In genomic region chr7:100882201-100882600, GRCh38 we compare ENCODE assay signal across 24 cellular contexts. TPM values are rescaled to one million over a fixed set of nuclear protein-coding genes. Genes with fewer than 3 reads are reported as not detected.
A peak's percentile ranks its signal among the peaks of the same experiment; 100 is the strongest.
DNase-seq lines count a peak whose midpoint lies in the region; TF ChIP-seq lines count a peak whose summit lies in the region.
"Had no signal": no experiment of that assay in that cellular context is flagged by ENCODE, and none has a peak within 500 bp of the region (broad histone marks: within the 10 kb centered on the region; RNA-seq: fewer than 3 reads in every experiment).

No MANE protein-coding gene starts in this region.

- no peaks in the 10 kb centered on the region for H3K27me3 Mint-ChIP-seq in activated naive CD4-positive, alpha-beta T cell treated with anti-CD3 and anti-CD28 coated beads for 36 hours (ENCODE audit: low read depth)
- no peaks in the 10 kb centered on the region for H3K27me3 Mint-ChIP-seq in type B pancreatic cell

- H3K27ac ChIP-seq in angular gyrus (ENCODE audit: low read depth, low read length) (peak overlapping the region; percentile 24), mesenchymal stem cell (ENCODE audit: low read length, poor library complexity, severe bottlenecking) (no peak overlapping the region), PC-9 (no peak overlapping the region)
- H3K27ac ChIP-seq: HL-60, SJCRH30 had no signal

- peaks cover 33% of the 10 kb centered on the region for H3K79me1 ChIP-seq in mesenchymal stem cell (replicated peaks; ENCODE audit: low read length, poor library complexity, severe bottlenecking)

- H4K8ac ChIP-seq in mesenchymal stem cell (ENCODE audit: low read length), result peak overlapping the region; percentile 45

- peaks cover 50% of the 10 kb centered on the region for H3K79me2 ChIP-seq in PC-9 (ENCODE audit: low read depth)

- H2AK5ac ChIP-seq in mesenchymal stem cell (ENCODE audit: low read length, severe bottlenecking), result no peak overlapping the region

- no peak overlapping the region for H3K4ac ChIP-seq in mesenchymal stem cell (ENCODE audit: low read depth in 1 of 2, low read length in 2 of 2)

- POLR2A ChIA-PET in PC-9 (lab: Charles Lee; ENCODE audit: unreplicated experiment), result no interaction called here

- H2AFZ ChIP-seq in mesenchymal stem cell (ENCODE audit: low read depth, low read length), result no peak overlapping the region
- H2AFZ ChIP-seq in PC-9, result no peak overlapping the region

- no peaks in the 10 kb centered on the region for H3K9me2 ChIP-seq in PC-9 (ENCODE audit: insufficient read depth)

- no peak overlapping the region for H3K4me2 ChIP-seq in mesenchymal stem cell (ENCODE audit: low read length, poor library complexity, severe bottlenecking)
- H3K4me2 ChIP-seq in PC-9, result no peak overlapping the region

- peaks cover 79% of the 10 kb centered on the region for H3K36me3 Mint-ChIP-seq in activated naive CD4-positive, alpha-beta T cell treated with anti-CD3 and anti-CD28 coated beads for 36 hours (ENCODE audit: low read depth)
- H3K36me3 Mint-ChIP-seq in type B pancreatic cell, result peaks cover 45% of the 10 kb centered on the region

- H3K27ac Mint-ChIP-seq in activated naive CD4-positive, alpha-beta T cell treated with anti-CD3 and anti-CD28 coated beads for 36 hours, result peak overlapping the region; percentile 56
- no peak overlapping the region for H3K27ac Mint-ChIP-seq in type B pancreatic cell

- H3K9me3 Mint-ChIP-seq in activated naive CD4-positive, alpha-beta T cell treated with anti-CD3 and anti-CD28 coated beads for 36 hours, result no peaks in the 10 kb centered on the region
- no peaks in the 10 kb centered on the region for H3K9me3 Mint-ChIP-seq in type B pancreatic cell
- H3K9me3 Mint-ChIP-seq: CD8-positive, alpha-beta memory T cell had no signal

- no peak overlapping the region for H3K4me3 Mint-ChIP-seq in activated naive CD4-positive, alpha-beta T cell treated with anti-CD3 and anti-CD28 coated beads for 36 hours
- no peak overlapping the region for H3K4me3 Mint-ChIP-seq in type B pancreatic cell

- peaks cover 89 to 92% of the 10 kb centered on the region in 2 experiments for H3K36me3 ChIP-seq in mesenchymal stem cell (ENCODE audit: control insufficient read depth in 1 of 2, insufficient read depth in 2 of 2, low read depth in 1 of 2, low read length in 2 of 2)
- peaks cover 46% of the 10 kb centered on the region for H3K36me3 ChIP-seq in PC-9 (ENCODE audit: low read depth)

- H3K4me3 ChIP-seq in mesenchymal stem cell (ENCODE audit: insufficient read depth in 1 of 2, low read depth in 1 of 2, low read length in 2 of 2), result no peak overlapping the region
- no peak overlapping the region for H3K4me3 ChIP-seq in PC-9
- H3K4me3 ChIP-seq: GM12878, MG63, SJCRH30 had no signal

- no peak overlapping the region for H4K91ac ChIP-seq in mesenchymal stem cell (ENCODE audit: low read length)

- no peak overlapping the region for H3K18ac ChIP-seq in mesenchymal stem cell (ENCODE audit: low read depth in 1 of 2, low read length in 2 of 2)

- H3K9me3 ChIP-seq in mesenchymal stem cell (ENCODE audit: control insufficient read depth, low read length) (no peaks in the 10 kb centered on the region), PC-9 (ENCODE audit: insufficient read depth, low read depth) (no peaks in the 10 kb centered on the region)
- H3K9me3 ChIP-seq: MG63, SJCRH30 had no signal

- peaks cover 9% of the 10 kb centered on the region for H3K4me1 ChIP-seq in mesenchymal stem cell (ENCODE audit: control insufficient read depth, insufficient read depth, low read depth, low read length)
- peaks cover under 1% of the 10 kb centered on the region; the same call in 1 of the 2 replicates for H3K4me1 ChIP-seq in PC-9 (replicated peaks; ENCODE audit: insufficient read depth)

- H3K23ac ChIP-seq in mesenchymal stem cell (ENCODE audit: low read length in 2 of 2), result no peak overlapping the region

- H3K14ac ChIP-seq in mesenchymal stem cell (ENCODE audit: low read length in 2 of 2), result no peak overlapping the region

- H3K27me3 ChIP-seq in mesenchymal stem cell (ENCODE audit: control insufficient read depth in 1 of 2, insufficient read depth in 1 of 2, low read length in 2 of 2) (no peaks in the 10 kb centered on the region), PC-9 (ENCODE audit: insufficient read depth, low read depth) (no peaks in the 10 kb centered on the region)
- H3K27me3 ChIP-seq: MG63, SJCRH30 had no signal

- peaks cover 51% of the 10 kb centered on the region for H3K4me1 Mint-ChIP-seq in activated naive CD4-positive, alpha-beta T cell treated with anti-CD3 and anti-CD28 coated beads for 36 hours (ENCODE audit: low read depth)
- H3K4me1 Mint-ChIP-seq in type B pancreatic cell (ENCODE audit: unreplicated experiment), result peaks cover 34% of the 10 kb centered on the region

- H2BK12ac ChIP-seq in mesenchymal stem cell (ENCODE audit: low read length in 2 of 2), result no peak overlapping the region

- H3K9ac ChIP-seq in mesenchymal stem cell (ENCODE audit: low read length), result no peak overlapping the region

- no peak overlapping the region for H2BK15ac ChIP-seq in mesenchymal stem cell (ENCODE audit: low read depth, poor library complexity, severe bottlenecking)

- no peak overlapping the region for H2BK120ac ChIP-seq in mesenchymal stem cell (ENCODE audit: low read depth, low read length)

- BruUV-seq in PC-9 (replicated peaks; lab: Mats Ljungman, UMichigan), result no TSS peak

- no peak overlapping the region for H2BK5ac ChIP-seq in mesenchymal stem cell (ENCODE audit: low read depth, low read length, poor library complexity, severe bottlenecking)

- no peak for TF ChIP-seq CTCF in PC-9 (conservative IDR thresholded peaks at IDR 0.05)
- no peak for TF ChIP-seq CTCF in type B pancreatic cell (conservative IDR thresholded peaks at IDR 0.05)

- peaks cover 34% of the 10 kb centered on the region for H3F3A ChIP-seq in PC-9 (ENCODE audit: insufficient read depth, low read depth)

- intact Hi-C loops in activated naive CD4-positive, alpha-beta T cell treated with anti-CD3 and anti-CD28 coated beads for 36 hours (cut with micrococcal nuclease), result no loop called here
- intact Hi-C loops in PC-9 (cut with micrococcal nuclease; ENCODE audit: unreplicated experiment), result no loop called here

- peaks cover 48% of the 10 kb centered on the region for H4K20me1 ChIP-seq in PC-9 (ENCODE audit: insufficient read depth)

- CTCF ChIA-PET in activated naive CD4-positive, alpha-beta T cell treated with anti-CD3 and anti-CD28 coated beads for 36 hours (lab: Charles Lee), result no interaction called here
- CTCF ChIA-PET in PC-9 (lab: Charles Lee), result no interaction called here

- DNase-seq in activated naive CD4-positive, alpha-beta T cell treated with anti-CD3 and anti-CD28 coated beads for 36 hours, result no peak
- no peak for DNase-seq in activated naive CD4-positive, alpha-beta T cell treated with anti-CD3 and anti-CD28 coated beads, Interleukin-2, amount 50 U/mL, for 16 hours
- DNase-seq in mesenchymal stem cell, result no peak
- peak; percentile 39 for DNase-seq in ureter (ENCODE audit: low spot score)
- DNase-seq in PC-9, result no peak
- DNase-seq in type B pancreatic cell (ENCODE audit: extremely low spot score, unreplicated experiment), result no peak
- DNase-seq in AML-193 (lab: John Stamatoyannopoulos, UW), result no peak
- DNase-seq: DMS53, EL, H7, Kasumi-1, MG63, NCI-H1048, NCI-H1436, NCI-H1930, NCI-H345, NCI-H524 treated with DMSO at 0.1 percent for 48 hours, RPMI8226, SJCRH30 had no signal

- WGBS in mesenchymal stem cell, result 94% methylated on average over 8 of the region's 9 CpGs

RNA-seq across cellular contexts. Expression of gene SRRT, which starts 7.3 kb away (rescaled TPM):
- total RNA-seq in activated naive CD4-positive, alpha-beta T cell treated with anti-CD3 and anti-CD28 coated beads for 36 hours, result 100 to 1,000 TPM; 166 to 169 TPM
- polyA plus RNA-seq in mesenchymal stem cell (2013, experiment 1 of 2), result 66.1 TPM
- polyA plus RNA-seq in mesenchymal stem cell (2013, experiment 2 of 2), result 61.3 TPM
- total RNA-seq in ureter, result 133 TPM
- total RNA-seq in PC-9 (2021), result 116 and 144 TPM in 2 replicates
- 168 and 239 TPM in 2 replicates for total RNA-seq in type B pancreatic cell (ENCODE audit: low replicate concordance)

RNA-seq across cellular contexts. Expression of gene UFSP1, which starts 7.3 kb away (rescaled TPM):
- 1 to 10 TPM in 1 of 2 experiments, under 1 TPM in 1; 0.64 to 1.4 TPM for total RNA-seq in activated naive CD4-positive, alpha-beta T cell treated with anti-CD3 and anti-CD28 coated beads for 36 hours
- polyA plus RNA-seq in mesenchymal stem cell (2013, experiment 1 of 2), result 1.4 TPM
- 1.4 TPM for polyA plus RNA-seq in mesenchymal stem cell (2013, experiment 2 of 2)
- total RNA-seq in ureter (4.6 TPM), PC-9 (2021) (2.7 and 2.8 TPM in 2 replicates), type B pancreatic cell (ENCODE audit: low replicate concordance) (4.4 and 6.3 TPM in 2 replicates)

RNA-seq across cellular contexts. Expression of gene ACHE, which starts 13.5 kb away (rescaled TPM):
- total RNA-seq in activated naive CD4-positive, alpha-beta T cell treated with anti-CD3 and anti-CD28 coated beads for 36 hours, result not detected
- 0.84 TPM for polyA plus RNA-seq in mesenchymal stem cell (2013, experiment 1 of 2)
- polyA plus RNA-seq in mesenchymal stem cell (2013, experiment 2 of 2), result 0.96 TPM
- total RNA-seq in ureter (4.0 TPM), PC-9 (2021) (0.28 and 0.35 TPM in 2 replicates), type B pancreatic cell (ENCODE audit: low replicate concordance) (7.1 and 10.4 TPM in 2 replicates)
- total RNA-seq: HT1080 had no signal

RNA-seq across cellular contexts. Expression of gene TRIP6, which starts 15.0 kb away (rescaled TPM):
- 10 to 100 TPM; 19.8 to 21.0 TPM for total RNA-seq in activated naive CD4-positive, alpha-beta T cell treated with anti-CD3 and anti-CD28 coated beads for 36 hours
- 61.5 TPM for polyA plus RNA-seq in mesenchymal stem cell (2013, experiment 1 of 2)
- 61.7 TPM for polyA plus RNA-seq in mesenchymal stem cell (2013, experiment 2 of 2)
- total RNA-seq in ureter (120 TPM), PC-9 (2021) (89.3 and 91.4 TPM in 2 replicates), type B pancreatic cell (ENCODE audit: low replicate concordance) (78.9 and 84.7 TPM in 2 replicates)

RNA-seq across cellular contexts. Expression of gene SLC12A9, which starts 29.7 kb away (rescaled TPM):
- 10 to 100 TPM; 10.1 to 10.5 TPM for total RNA-seq in activated naive CD4-positive, alpha-beta T cell treated with anti-CD3 and anti-CD28 coated beads for 36 hours
- 17.9 TPM for polyA plus RNA-seq in mesenchymal stem cell (2013, experiment 1 of 2)
- 18.1 TPM for polyA plus RNA-seq in mesenchymal stem cell (2013, experiment 2 of 2)
- total RNA-seq in ureter (41.9 TPM), PC-9 (2021) (34.7 and 36.7 TPM in 2 replicates), type B pancreatic cell (ENCODE audit: low replicate concordance) (31.4 and 37.1 TPM in 2 replicates)
